In the genomic region with DNA sequence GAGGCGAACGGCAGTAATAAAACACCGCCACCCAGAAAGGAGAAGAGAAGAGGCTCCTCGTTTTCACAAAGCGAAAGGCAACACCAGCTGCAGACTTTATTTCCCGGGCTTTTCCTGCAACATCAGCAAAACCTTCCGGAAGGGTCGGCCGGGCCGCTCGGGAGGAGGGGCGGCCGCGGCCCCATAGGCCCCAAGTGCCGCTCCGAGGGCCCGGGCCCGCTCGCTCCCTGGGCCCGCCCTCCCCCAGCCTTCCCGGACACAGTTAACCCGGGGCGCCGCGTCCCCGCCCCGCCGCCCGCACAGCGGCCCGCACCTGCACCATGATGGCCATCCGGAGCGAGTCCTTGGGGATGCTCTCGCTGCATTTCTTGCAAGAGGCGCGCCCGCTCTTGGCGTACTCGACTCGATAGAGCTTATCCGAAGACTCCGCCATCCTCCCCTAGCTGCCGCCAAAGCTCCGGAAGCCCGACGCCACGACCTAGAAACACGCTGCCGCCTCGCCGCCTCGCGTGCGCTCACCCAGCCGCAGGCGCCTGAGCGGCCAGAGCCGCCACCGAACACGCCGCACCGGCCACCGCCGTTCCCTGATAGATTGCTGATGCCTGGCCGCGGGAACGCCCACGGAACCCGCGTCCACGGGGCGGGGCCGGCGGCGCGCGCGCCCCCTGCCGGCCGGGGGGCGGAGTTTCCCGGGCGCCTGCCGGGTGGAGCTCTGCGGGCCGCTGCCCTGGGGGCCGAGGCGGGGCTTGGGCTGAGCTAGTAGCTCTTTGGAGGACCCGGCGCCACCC, we compare ENCODE assay signal across 8 cellular contexts. TPM values are rescaled to one million over a fixed set of nuclear protein-coding genes. Genes with fewer than 3 reads are reported as not detected.
DNase-seq lines count a peak whose midpoint lies in the region; ATAC-seq and TF ChIP-seq lines count a peak whose summit lies in the region.

Gene PARP1, minus strand, starts transcription at position 597 of the 788 bp plus-strand sequence. Its CDS starts 164 bp downstream, at position 433.

- H3K9me3 ChIP-seq in OCI-LY7 (ENCODE audit: low read length) (no peaks in the 10 kb centered on the region), mucosa of descending colon (no peaks in the 10 kb centered on the region)

- CTCF ChIA-PET in OCI-LY7 (lab: Charles Lee; ENCODE audit: unreplicated experiment) = interaction anchor here (0.6 to 2.0 kb wide), 8 partner anchors 9 to 981 kb away, joined by 3 to 11 read pairs (median 4); no protein-coding TSS in a partner anchor

- POLR2A ChIA-PET in OCI-LY7 (lab: Charles Lee) = interaction anchor here (0.5 to 8.0 kb wide), 28 partner anchors 9 to 324 kb away, joined by 3 to 106 read pairs (median 5); partner anchors contain the start of gene LIN9

- H3K36me3 ChIP-seq in OCI-LY7 (ENCODE audit: insufficient read depth, low read length) = peaks cover 44% of the 10 kb centered on the region
- H3K36me3 ChIP-seq in mucosa of descending colon (ENCODE audit: low read depth) = no peaks in the 10 kb centered on the region

- intact Hi-C loops in OCI-LY7 (cut with micrococcal nuclease; ENCODE audit: unreplicated experiment) (loop anchor here (1.0 to 5.0 kb wide), 8 partner anchors 29 to 345 kb away; partner anchors contain the start of genes H3-3A and ITPKB), mucosa of descending colon (cut with DNase I, micrococcal nuclease) (no loop called here)

- peak; percentile 85 for TF ChIP-seq CTCF in OCI-LY7 (conservative IDR thresholded peaks at IDR 0.05; ENCODE audit: low read length)
- TF ChIP-seq CTCF in mucosa of descending colon (IDR thresholded peaks at IDR 0.05) = peak; percentile 87

- peaks cover 51% of the 10 kb centered on the region for H3K79me2 ChIP-seq in OCI-LY7 (ENCODE audit: insufficient read depth, low read depth, low read length)

- H3K4me2 ChIP-seq in OCI-LY7 (ENCODE audit: low read length) = peak within 1 kb of the TSS; percentile 98

- peak within 1 kb of the TSS; percentile 91 for H3K27ac ChIP-seq in OCI-LY7 (ENCODE audit: low read depth, low read length, poor library complexity, severe bottlenecking)

- no TSS peak for BruUV-seq in OCI-LY7 (replicated peaks; lab: Mats Ljungman, UMichigan)

- H3K4me3 ChIP-seq in OCI-LY7 (ENCODE audit: low read depth, low read length, poor library complexity, severe bottlenecking) (peak within 1 kb of the TSS; percentile 91), mucosa of descending colon (peak within 1 kb of the TSS; percentile 54)

- peak within 1 kb of the TSS; percentile 42; the same call in 1 of the 2 replicates for H2AFZ ChIP-seq in OCI-LY7 (ENCODE audit: low read length)

- peak; percentile 90 for DNase-seq in DMS153 (lab: John Stamatoyannopoulos, UW)
- peak; percentile 88 for DNase-seq in HuH-7.5 (ENCODE audit: low spot score)
- peak; percentile 98 for DNase-seq in OCI-LY7 (ENCODE audit: low spot score)
- peak; percentile 77 for DNase-seq in activated T-cell treated with anti-CD3 and anti-CD28 coated beads for 1 hour (ENCODE audit: low read depth)
- peak; percentile 85 for DNase-seq in epidermal melanocyte (ENCODE audit: insufficient read length, low spot score)
- DNase-seq in mucosa of descending colon = peak; percentile 87 to 94 (median 93)
- DNase-seq in stimulated activated CD8-positive, alpha-beta memory T cell treated with anti-CD3 and anti-CD28 coated beads, Interleukin-4, amount 100 ng/mL, for 24 hours (ENCODE audit: low read depth) = peak; percentile 77

- peaks cover 42% of the 10 kb centered on the region for H3K4me1 ChIP-seq in OCI-LY7 (ENCODE audit: insufficient read depth, low read length, poor library complexity, severe bottlenecking)
- peaks cover 9% of the 10 kb centered on the region for H3K4me1 ChIP-seq in mucosa of descending colon (ENCODE audit: low read depth)

- no peaks in the 10 kb centered on the region for H3K9me2 ChIP-seq in OCI-LY7 (ENCODE audit: insufficient read depth, low read length)

- ATAC-seq in GM21526 (IDR thresholded peaks at IDR 0.05; ENCODE audit: low FRiP score, unreplicated experiment) = peak; percentile 71
- ATAC-seq in mucosa of descending colon = peak; percentile 97

- peaks cover 36% of the 10 kb centered on the region for H4K20me1 ChIP-seq in OCI-LY7 (ENCODE audit: insufficient read depth, low read length)

RNA-seq across cellular contexts. Expression of gene PARP1, which starts in this region (rescaled TPM):
- total RNA-seq in OCI-LY7 (2014; rRNA removed; shearing (Covaris generic)) = 532 and 610 TPM in 2 replicates
- 558 and 594 TPM in 2 replicates for total RNA-seq in OCI-LY7 (2022)
- 10 to 100 TPM; 35.8 to 81.2 (median 63.2) TPM for total RNA-seq in mucosa of descending colon

Comparison
In these comparisons a context has a peak if more than half of its experiments do, and no peak if none do; other contexts are left out.
1. Peak in every context shown above with its lines: DNase-seq, ATAC-seq, H3K4me3 ChIP-seq and H3K27ac ChIP-seq.
2. RNA of gene PARP1 (total RNA-seq): 532 to 610 TPM in OCI-LY7; 35.8 to 81.2 TPM in mucosa of descending colon; every median in the first group is over 4 times any median in the second.